In the genomic region with DNA sequence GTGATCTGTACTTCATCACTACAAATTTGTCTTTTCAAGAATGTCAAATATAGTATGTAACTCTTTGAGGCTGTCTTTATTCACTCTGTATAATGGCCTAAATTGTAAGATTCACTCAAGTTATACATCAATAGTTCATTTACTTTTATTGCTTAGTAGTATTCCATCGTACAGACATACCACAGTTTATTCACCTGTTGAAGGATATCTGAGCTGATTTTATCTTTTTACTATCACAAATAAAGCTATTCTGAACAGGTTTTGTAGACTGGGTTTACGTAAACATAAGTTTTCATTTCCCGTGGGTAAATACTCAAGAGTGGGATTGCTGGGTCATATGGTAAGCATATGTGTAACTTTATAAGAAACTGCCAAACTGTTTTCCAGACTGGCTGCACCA, we compare ENCODE assay signal across 9 cellular contexts.
"Had no signal": no experiment of that assay in that cellular context is flagged by ENCODE, and none has a peak within 500 bp of the region (broad histone marks: within the 10 kb centered on the region; RNA-seq: fewer than 3 reads in every experiment).

No MANE protein-coding gene starts in this region.

- H2AFZ ChIP-seq: GM23338 had no signal

- H3K9me3 ChIP-seq: HAP-1 had no signal

- H3K36me3 Mint-ChIP-seq: IgD-negative memory B cell had no signal

- H3K4me1 ChIP-seq: HAP-1 had no signal

- H3K27ac Mint-ChIP-seq: GM23338 had no signal

- DNase-seq: H7, KG1 had no signal

- H3K4me2 ChIP-seq: GM23338 had no signal

- H3K4me3 Mint-ChIP-seq: GM23338, IgD-negative memory B cell had no signal

- H3K27ac ChIP-seq: HL-60 had no signal

- H3K4me1 Mint-ChIP-seq: GM23338 had no signal

- H3K27me3 Mint-ChIP-seq: IgD-negative memory B cell had no signal

- FAIRE-seq: H1, HepG2 had no signal

- H3K4me3 ChIP-seq: GM23338, HAP-1 had no signal

- H3K9me3 Mint-ChIP-seq: GM23338, IgD-negative memory B cell had no signal

- ATAC-seq: GM23338, HCT116, HepG2 had no signal
